In genomic region chr6:106895703-106896040, GRCh38 we compare ENCODE assay signal across 23 cellular contexts.
"Had no signal": no experiment of that assay in that cellular context is flagged by ENCODE, and none has a peak within 500 bp of the region (broad histone marks: within the 10 kb centered on the region; RNA-seq: fewer than 3 reads in every experiment).

No MANE protein-coding gene starts in this region.

- H3K36me3 Mint-ChIP-seq: activated naive CD8-positive, alpha-beta T cell; natural killer cell had no signal

- H3K27me3 Mint-ChIP-seq: activated B cell treated with CpG ODN at 0.5 μM for 24 hours; stimulated activated naive B cell treated with anti-CD40 and anti-IgM and Interleukin-4, amounts not matched to agents 10 μg/mL and 1 μg/mL and 100 μg/mL, for 72 hours had no signal

- H3K9me3 ChIP-seq: body of pancreas, suprapubic skin had no signal

- H3K27me3 ChIP-seq: body of pancreas, cardiac muscle cell, neural progenitor cell, suprapubic skin, tibial nerve had no signal

- H3K27ac ChIP-seq: body of pancreas, cardiac muscle cell, coronary artery, dorsolateral prefrontal cortex, heart left ventricle, neural progenitor cell, suprapubic skin, tibial nerve had no signal

- H3K4me1 ChIP-seq: body of pancreas, heart left ventricle, neural progenitor cell, suprapubic skin, tibial nerve had no signal

- DNase-seq: activated B cell treated with CpG ODN at 0.5 μM for 24 hours; activated naive CD4-positive, alpha-beta T cell; activated T-cell treated with anti-CD3 and anti-CD28 coated beads for 4 hours; activated T-cell treated with anti-CD3 and anti-CD28 coated beads, Interleukin-2, amount 50 U/mL, for 72 hours; aorta; dorsolateral prefrontal cortex; effector memory CD4-positive, alpha-beta T cell; heart left ventricle; kidney; left colon; natural killer cell; occipital lobe; right cardiac atrium; stimulated activated CD4-positive, alpha-beta T cell treated with anti-CD3 and anti-CD28 coated beads, Interleukin-15, amount 100 ng/mL, for 24 hours; stimulated activated CD4-positive, alpha-beta T cell treated with anti-CD3 and anti-CD28 coated beads, Interleukin-2, amount 100 ng/mL, for 24 hours; stimulated activated naive B cell treated with anti-CD40 and anti-IgM and Interleukin-4, amounts not matched to agents 10 μg/mL and 1 μg/mL and 100 μg/mL, for 72 hours had no signal

- FAIRE-seq: kidney had no signal

- H3K4me3 ChIP-seq: body of pancreas, cardiac muscle cell, coronary artery, dorsolateral prefrontal cortex, heart left ventricle, neural progenitor cell, suprapubic skin, tibial nerve had no signal

- H3K4me3 Mint-ChIP-seq: activated B cell treated with CpG ODN at 0.5 μM for 24 hours; activated naive CD8-positive, alpha-beta T cell; activated T-cell treated with anti-CD3 and anti-CD28 coated beads, Interleukin-2, amount 50 U/mL, for 72 hours; natural killer cell; neural progenitor cell; stimulated activated naive B cell treated with anti-CD40 and anti-IgM and Interleukin-4, amounts not matched to agents 10 μg/mL and 1 μg/mL and 100 μg/mL, for 72 hours had no signal

- ATAC-seq: activated T-cell treated with anti-CD3 and anti-CD28 coated beads, Interleukin-2, amount 50 U/mL, for 72 hours; heart left ventricle; natural killer cell; right cardiac atrium had no signal

- H3K4me1 Mint-ChIP-seq: activated B cell treated with CpG ODN at 0.5 μM for 24 hours, natural killer cell, neural progenitor cell had no signal

- H3K36me3 ChIP-seq: cardiac muscle cell, heart left ventricle, neural progenitor cell, suprapubic skin, tibial nerve had no signal

- H3K27ac Mint-ChIP-seq: activated B cell treated with CpG ODN at 0.5 μM for 24 hours; activated naive CD8-positive, alpha-beta T cell; activated T-cell treated with anti-CD3 and anti-CD28 coated beads, Interleukin-2, amount 50 U/mL, for 72 hours; natural killer cell; neural progenitor cell; stimulated activated naive B cell treated with anti-CD40 and anti-IgM and Interleukin-4, amounts not matched to agents 10 μg/mL and 1 μg/mL and 100 μg/mL, for 72 hours had no signal
